ENCODE assay signal across 18 cellular contexts in the genomic region with DNA sequence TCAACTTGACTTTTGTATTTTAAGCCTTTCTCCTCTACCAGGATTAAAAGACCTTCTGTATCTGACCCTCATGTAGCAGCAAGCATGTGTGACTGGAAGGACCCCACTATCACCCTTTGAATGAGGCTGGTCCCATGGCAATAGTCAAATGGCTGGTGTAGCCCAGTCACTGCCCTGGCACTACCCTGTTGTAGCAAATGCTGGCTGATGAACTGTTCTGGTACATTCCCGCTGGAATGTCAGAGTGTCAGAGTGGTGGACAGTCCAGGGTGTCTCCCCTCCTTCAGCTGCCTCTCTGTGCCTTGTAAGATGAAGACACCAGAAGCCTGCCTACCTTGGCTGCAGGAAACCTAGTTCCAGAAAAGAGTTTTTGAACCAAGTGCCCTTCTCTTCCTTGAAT.
"Had no signal": no experiment of that assay in that cellular context is flagged by ENCODE, and none has a peak within 500 bp of the region (broad histone marks: within the 10 kb centered on the region; RNA-seq: fewer than 3 reads in every experiment).

No MANE protein-coding gene starts in this region.

- H3K9me3 ChIP-seq: MG63 had no signal

- H3K36me3 ChIP-seq: MG63 had no signal

- H3K4me3 ChIP-seq: MG63 had no signal

- H3K27me3 ChIP-seq: MG63 had no signal

- DNase-seq: IMR-90, Karpas-422, KG1, MG63, NCI-H1092, NCI-H1105 treated with DMSO at 0.1 percent for 48 hours, NCI-H1417 treated with DMSO at 0.1 percent for 48 hours, NCI-H146, NCI-H1694 treated with DMSO at 0.1 percent for 48 hours, NCI-H1930, NCI-H2081, NCI-H2107, NCI-H2227 treated with DMSO at 0.1 percent for 48 hours, NCI-H524, NCI-H526 treated with DMSO at 0.1 percent for 48 hours, NCI-H748 treated with DMSO at 0.1 percent for 48 hours, RPMI8226, SHP77 had no signal
